ENCODE assay signal across 8 cellular contexts in the genomic region with DNA sequence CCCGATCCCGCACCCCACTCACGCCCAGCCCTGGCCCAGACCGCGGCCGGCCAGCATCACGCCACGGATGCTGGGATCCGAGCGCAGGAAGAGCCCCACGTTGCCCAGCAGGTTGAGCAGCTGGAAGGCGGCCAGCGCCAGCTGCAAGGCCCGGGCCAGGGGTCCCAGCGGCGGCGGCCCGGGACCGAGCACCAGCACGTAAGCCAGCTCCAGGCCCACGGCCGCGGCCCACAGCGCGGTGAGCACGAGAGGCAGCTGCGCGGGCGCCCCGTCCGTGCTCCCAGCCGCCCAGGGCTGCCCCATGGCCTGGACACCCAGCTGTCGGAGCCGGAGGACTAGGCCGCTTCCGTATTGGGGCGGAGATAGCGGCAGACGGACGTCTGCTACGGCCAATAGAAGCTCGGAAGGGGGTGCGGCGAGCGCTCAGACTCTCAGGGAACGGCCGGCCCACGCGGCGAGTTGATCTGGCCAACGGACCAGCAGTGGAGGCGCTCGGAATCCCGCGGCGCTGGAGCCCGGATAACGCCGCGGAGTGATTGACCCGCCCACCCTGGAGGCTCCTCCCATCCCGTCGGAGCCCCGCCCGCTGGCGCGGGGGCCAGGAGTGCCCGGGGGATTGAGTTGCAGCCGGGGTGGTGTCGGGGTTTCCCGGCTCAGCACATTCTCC. TPM values are rescaled to one million over a fixed set of nuclear protein-coding genes. Genes with fewer than 3 reads are reported as not detected.
A peak's percentile ranks its signal among the peaks of the same experiment; 100 is the strongest.
DNase-seq lines count a peak whose midpoint lies in the region; ATAC-seq and TF ChIP-seq lines count a peak whose summit lies in the region.

TSS of gene ZDHHC24 (minus strand) at position 348 of the 667 bp plus-strand sequence. CDS start at position 303, 45 bp downstream.

- peak; percentile 85 for TF ChIP-seq POLR2A in right lobe of liver (IDR thresholded peaks at IDR 0.05)

- no peaks in the 10 kb centered on the region for H3K27me3 ChIP-seq in duodenal mucosa (ENCODE audit: control insufficient read depth in 1 of 2, insufficient read depth in 2 of 2, low read length in 2 of 2)
- H3K27me3 ChIP-seq in right lobe of liver = no peaks in the 10 kb centered on the region

- DNase-seq in C1 segment of cervical spinal cord (lab: John Stamatoyannopoulos, UW) (peak; percentile 43 to 93 (median 90)), NCI-H748 treated with DMSO at 0.1 percent for 48 hours (lab: John Stamatoyannopoulos, UW) (peak; percentile 88), right lobe of liver (peak; percentile 98 to 99 (median 98))
- DNase-seq in activated CD4-positive, alpha-beta T cell treated with anti-CD3 and anti-CD28 coated beads, Interleukin-2, amount 50 U/mL, for 48 hours = peak; percentile 96 to 97
- peak; percentile 76 to 87 for DNase-seq in stimulated activated CD4-positive, alpha-beta T cell treated with anti-CD3 and anti-CD28 coated beads, Interleukin-4, amount 100 ng/mL, for 4 hours

- 2% methylated on average over 13 of the region's 71 CpGs for WGBS in right lobe of liver (ENCODE audit: insufficient coverage, low coverage, low lambda C conversion rate, missing lambda C conversion rate)

- peak within 1 kb of the TSS; percentile 78 to 79 for H3K4me3 ChIP-seq in duodenal mucosa (ENCODE audit: low read depth in 1 of 2, low read length in 2 of 2)
- peak within 1 kb of the TSS; percentile 87 to 93 (median 88) for H3K4me3 ChIP-seq in right lobe of liver

- H3K9me3 ChIP-seq in duodenal mucosa (ENCODE audit: control insufficient read depth in 1 of 2, low read length in 2 of 2) (no peaks in the 10 kb centered on the region), right lobe of liver (no peaks in the 10 kb centered on the region)

- H3K4me1 ChIP-seq in duodenal mucosa (ENCODE audit: control insufficient read depth in 1 of 2, insufficient read depth in 2 of 2, low read length in 2 of 2) (peaks cover 0 to 16% of the 10 kb centered on the region in 2 donors), right lobe of liver (peaks cover 0 to 10% (median 0%) of the 10 kb centered on the region in 4 donors)

- intact Hi-C loops in right lobe of liver (cut with DNase I) = no loop called here

- ATAC-seq in GM19351 (IDR thresholded peaks at IDR 0.05; ENCODE audit: unreplicated experiment) (peak; percentile 83), HG03558 (IDR thresholded peaks at IDR 0.05; ENCODE audit: extremely low read depth, unreplicated experiment) (peak; percentile 75), right lobe of liver (peak; percentile 97 to 98 (median 98))

- H3K36me3 ChIP-seq in duodenal mucosa (ENCODE audit: control insufficient read depth in 1 of 2, insufficient read depth in 2 of 2, low read length in 2 of 2) (peaks cover 0 to 15% of the 10 kb centered on the region in 2 donors), right lobe of liver (no peaks in the 10 kb centered on the region)

- peak within 1 kb of the TSS; percentile 69 to 86 for H3K9ac ChIP-seq in duodenal mucosa (ENCODE audit: low read depth in 1 of 2, low read length in 2 of 2)

- H3K27ac ChIP-seq in duodenal mucosa (ENCODE audit: low read depth, low read length) (no peak within 1 kb of the TSS), right lobe of liver (peak within 1 kb of the TSS in 2 of 3 donors; percentile 10 to 50)

- no peak for TF ChIP-seq CTCF in right lobe of liver (IDR thresholded peaks at IDR 0.05)

RNA-seq across cellular contexts. Expression of gene ZDHHC24, which starts in this region (rescaled TPM):
- total RNA-seq in right lobe of liver = 10 to 100 TPM in 1 of 6 experiments, 1 to 10 TPM in 5; 3.6 to 15.5 (median 5.8) TPM
